ENCODE assay signal across 14 cellular contexts in the genomic region with DNA sequence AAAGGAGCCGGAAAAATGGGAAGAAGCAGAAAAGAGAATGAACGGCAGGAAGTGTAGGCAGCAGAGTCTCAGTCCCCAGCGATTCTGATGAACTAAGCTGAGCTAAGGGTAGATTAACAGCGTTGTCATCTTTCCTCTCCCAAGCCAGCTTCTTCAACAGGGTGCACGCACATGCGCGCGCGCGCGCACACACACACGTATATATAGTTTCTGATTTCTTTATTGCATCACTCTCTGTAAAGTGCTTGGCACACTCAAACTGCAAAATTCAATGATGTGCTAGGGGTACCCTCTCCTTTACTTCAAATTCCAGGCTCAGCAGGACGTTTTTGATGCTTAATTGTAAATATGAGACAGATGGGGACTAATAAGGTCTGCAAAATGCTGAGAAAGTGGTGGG. TPM values are rescaled to one million over a fixed set of nuclear protein-coding genes. Genes with fewer than 3 reads are reported as not detected.
DNase-seq lines count a peak whose midpoint lies in the region; ATAC-seq and TF ChIP-seq lines count a peak whose summit lies in the region.
"Had no signal": no experiment of that assay in that cellular context is flagged by ENCODE, and none has a peak within 500 bp of the region (broad histone marks: within the 10 kb centered on the region; RNA-seq: fewer than 3 reads in every experiment).

No MANE protein-coding gene starts in this region.

- no peak overlapping the region for H3K4me2 ChIP-seq in H9 (ENCODE audit: insufficient read depth, insufficient read length, low read length)
- no peak overlapping the region for H3K4me2 ChIP-seq in trophoblast cell (ENCODE audit: low read length)

- H2BK20ac ChIP-seq in H9 (ENCODE audit: low read depth, low read length, poor library complexity, severe bottlenecking) = no peak overlapping the region

- no peaks in the 10 kb centered on the region for H3K36me3 ChIP-seq in trophoblast cell (ENCODE audit: control insufficient read depth in 1 of 2, insufficient read depth in 2 of 2, low read length in 2 of 2)

- H3K9me3 Mint-ChIP-seq in CD14-positive monocyte (peaks cover 0 to 1% (median 0%) of the 10 kb centered on the region in 7 donors), H9 (no peaks in the 10 kb centered on the region)
- H3K9me3 Mint-ChIP-seq: endodermal cell, WTC11 had no signal

- peak overlapping the region in 5 of 7 donors; percentile 51 to 82 (median 72) for H3K27ac Mint-ChIP-seq in CD14-positive monocyte
- no peak overlapping the region for H3K27ac Mint-ChIP-seq in H9
- H3K27ac Mint-ChIP-seq: endodermal cell, WTC11 had no signal

- H3K79me2 ChIP-seq in H9 (ENCODE audit: insufficient read depth, low read length) (no peaks in the 10 kb centered on the region), trophoblast cell (ENCODE audit: control insufficient read depth, insufficient read depth, low read length, poor library complexity) (no peaks in the 10 kb centered on the region)

- H3K4me1 Mint-ChIP-seq in CD14-positive monocyte (peaks cover 32% of the 10 kb centered on the region), H9 (peaks cover 15 to 23% of the 10 kb centered on the region in 2 experiments)

- no peak overlapping the region for H2BK12ac ChIP-seq in H9 (ENCODE audit: insufficient read length, low read depth, low read length)
- H2BK12ac ChIP-seq in trophoblast cell (ENCODE audit: low read length) = no peak overlapping the region

- H3K27me3 ChIP-seq in H9 (ENCODE audit: insufficient read depth, low read length) = no peaks in the 10 kb centered on the region
- no peaks in the 10 kb centered on the region for H3K27me3 ChIP-seq in trophoblast cell (ENCODE audit: insufficient read depth, low read length)

- H2AK5ac ChIP-seq in H9 (ENCODE audit: insufficient read length, low read length) (no peak overlapping the region), trophoblast cell (ENCODE audit: low read length) (no peak overlapping the region)

- H2BK120ac ChIP-seq in H9 (ENCODE audit: low read depth, low read length, poor library complexity, severe bottlenecking) (no peak overlapping the region), trophoblast cell (ENCODE audit: insufficient read depth, low read length, poor library complexity) (no peak overlapping the region)

- no peaks in the 10 kb centered on the region for H3K23me2 ChIP-seq in H9 (ENCODE audit: insufficient read length, low read depth, low read length, poor library complexity, severe bottlenecking)

- H3K79me1 ChIP-seq in H9 (ENCODE audit: insufficient read depth, low read depth, low read length, poor library complexity, severe bottlenecking) (no peaks in the 10 kb centered on the region), trophoblast cell (ENCODE audit: low read length) (no peaks in the 10 kb centered on the region)

- no peak overlapping the region for H4K12ac ChIP-seq in trophoblast cell (ENCODE audit: low read depth, low read length)

- H2AFZ ChIP-seq in H9 (ENCODE audit: low read length) (no peak overlapping the region), trophoblast cell (ENCODE audit: insufficient read depth, low read length, poor library complexity) (no peak overlapping the region)

- H3K36me3 Mint-ChIP-seq in CD14-positive monocyte (peaks cover 0 to 2% of the 10 kb centered on the region in 2 donors), H9 (ENCODE audit: insufficient read depth in 1 of 3, low read depth in 3 of 3) (no peaks in the 10 kb centered on the region; a peak in 1 of 7 replicates)
- H3K36me3 Mint-ChIP-seq: WTC11 had no signal

- ATAC-seq in sciatic nerve = peak; percentile 11
- ATAC-seq: WTC11 had no signal

- H3K27me3 Mint-ChIP-seq in CD14-positive monocyte (ENCODE audit: low read depth in 3 of 3) (peaks cover 0 to 4% (median 0%) of the 10 kb centered on the region in 3 donors), H9 (ENCODE audit: low read depth) (peaks cover 11% of the 10 kb centered on the region)

- H3K9me3 ChIP-seq in H9 (ENCODE audit: control insufficient read depth, low read depth, low read length) = no peaks in the 10 kb centered on the region
- H3K9me3 ChIP-seq in trophoblast cell (ENCODE audit: insufficient read depth, low read depth, low read length) = no peaks in the 10 kb centered on the region

- no peak overlapping the region for H3K4ac ChIP-seq in H9 (ENCODE audit: low read depth, low read length)
- no peak overlapping the region for H3K4ac ChIP-seq in trophoblast cell (ENCODE audit: low read depth, low read length)

- TF ChIP-seq CTCF in CD14-positive monocyte (IDR thresholded peaks at IDR 0.05) (no peak), fibroblast of mammary gland (conservative IDR thresholded peaks at IDR 0.05; ENCODE audit: control insufficient read depth, insufficient read depth, low read depth, low read length) (no peak), H9 (conservative IDR thresholded peaks at IDR 0.05) (no peak)

- H4K20me1 ChIP-seq in H9 (ENCODE audit: control insufficient read depth, insufficient read depth, insufficient read length) = no peaks in the 10 kb centered on the region

- H3K18ac ChIP-seq in H9 (ENCODE audit: insufficient read length, low read depth, low read length) = no peak overlapping the region
- H3K18ac ChIP-seq in trophoblast cell (ENCODE audit: low read length) = no peak overlapping the region

- H4K8ac ChIP-seq in H9 (replicated peaks; ENCODE audit: insufficient read length, low read depth, low read length) (no peak overlapping the region), trophoblast cell (ENCODE audit: low read depth, low read length) (no peak overlapping the region)

- DNase-seq in CD14-positive monocyte (ENCODE audit: low spot score) (no peak), NOMO-1 treated with dmso at 0.1 percent for 144 hours (lab: John Stamatoyannopoulos, UW; ENCODE audit: unreplicated experiment) (peak; percentile 18), fibroblast of mammary gland (ENCODE audit: low read depth) (peak; percentile 63), sciatic nerve (ENCODE audit: low spot score) (no peak), H9 (no peak), posterior vena cava (ENCODE audit: low spot score) (no peak), trophoblast cell (no peak)
- DNase-seq in stimulated activated CD4-positive, alpha-beta T cell treated with anti-CD3 and anti-CD28 coated beads, Interleukin-2, amount 100 ng/mL, for 24 hours = no peak
- DNase-seq: activated CD8-positive, alpha-beta memory T cell treated with anti-CD3 and anti-CD28 coated beads, Interleukin-2, amount 50 U/mL, for 48 hours; amniotic stem cell; endodermal cell; NCI-H510A had no signal

- no peak overlapping the region for H3T11ph ChIP-seq in H9 (ENCODE audit: low read length)

- no peak overlapping the region for H4K91ac ChIP-seq in H9 (ENCODE audit: insufficient read length, low read depth, low read length)
- no peak overlapping the region for H4K91ac ChIP-seq in trophoblast cell (ENCODE audit: low read depth, low read length)

- H3K14ac ChIP-seq in H9 (ENCODE audit: insufficient read depth, low read length) (no peak overlapping the region), trophoblast cell (ENCODE audit: low read length) (no peak overlapping the region)

- H3K23ac ChIP-seq in H9 (ENCODE audit: insufficient read length, low read depth, low read length) (no peak overlapping the region), trophoblast cell (ENCODE audit: low read length) (no peak overlapping the region)

- H4K5ac ChIP-seq in H9 (ENCODE audit: insufficient read length, low read depth, low read length) = no peak overlapping the region

- H2BK5ac ChIP-seq in H9 (ENCODE audit: insufficient read length, low read length) (no peak overlapping the region), trophoblast cell (ENCODE audit: low read depth, low read length, poor library complexity) (no peak overlapping the region)

- H3K56ac ChIP-seq in H9 (ENCODE audit: insufficient read length, low read depth, low read length) = no peak overlapping the region

- no peak overlapping the region for H2BK15ac ChIP-seq in H9 (ENCODE audit: low read depth, low read length)

- intact Hi-C loops in CD14-positive monocyte (cut with micrococcal nuclease) = no loop called here
- intact Hi-C loops in sciatic nerve (cut with DNase I) = no loop called here
- intact Hi-C loops in posterior vena cava (cut with DNase I) = no loop called here

- H3K27ac ChIP-seq in H9 (ENCODE audit: insufficient read length, low read depth, low read length) = no peak overlapping the region
- H3K27ac ChIP-seq in trophoblast cell (ENCODE audit: low read depth, low read length) = no peak overlapping the region

- H3K9ac ChIP-seq in H9 (ENCODE audit: extremely low read depth, insufficient read length, low read length) (no peak overlapping the region), trophoblast cell (ENCODE audit: low read length) (no peak overlapping the region)

- H3K4me1 ChIP-seq in H9 (ENCODE audit: insufficient read depth, low read length) = no peaks in the 10 kb centered on the region
- no peaks in the 10 kb centered on the region for H3K4me1 ChIP-seq in trophoblast cell (ENCODE audit: control insufficient read depth in 1 of 2, insufficient read depth in 2 of 2, low read length in 2 of 2)

- no CpG with 5 or more reads among the region's 13 CpGs for WGBS in H9 (ENCODE audit: extremely low coverage, insufficient read length, low lambda C conversion rate)
- no CpG with 5 or more reads among the region's 13 CpGs for WGBS in trophoblast cell (ENCODE audit: extremely low coverage, insufficient coverage, insufficient read length)

- peak overlapping the region; percentile 32 to 81 for H3K4me3 Mint-ChIP-seq in CD14-positive monocyte
- no peak overlapping the region for H3K4me3 Mint-ChIP-seq in H9
- H3K4me3 Mint-ChIP-seq: endodermal cell, WTC11 had no signal

- H3K4me3 ChIP-seq in fibroblast of mammary gland (ENCODE audit: control insufficient read depth, low read depth, low read length) = no peak overlapping the region
- H3K4me3 ChIP-seq in trophoblast cell (ENCODE audit: low read depth, low read length) = no peak overlapping the region
- H3K4me3 ChIP-seq: lung had no signal

RNA-seq across cellular contexts. Expression of a gene that starts 26.1 kb away (rescaled TPM):
- 10 to 100 TPM; 22.0 to 29.2 TPM for polyA plus RNA-seq in CD14-positive monocyte
- 86.4 TPM for total RNA-seq in sciatic nerve
- 39.7 and 42.2 TPM in 2 replicates for total RNA-seq in H9 (2021)
- 10 to 100 TPM; 58.8 to 66.8 TPM for total RNA-seq in posterior vena cava
- 9.8 and 10.1 TPM in 2 replicates for polyA plus RNA-seq in trophoblast cell (2013)

Comparison
In these comparisons a context has a peak if more than half of its experiments do, and no peak if none do; other contexts are left out.
1. DNase-seq: peak in NOMO-1 treated with dmso at 0.1 percent for 144 hours (single experiment) and fibroblast of mammary gland (single experiment); none in CD14-positive monocyte (single experiment), sciatic nerve (single experiment), H9 (single experiment), posterior vena cava (single experiment), trophoblast cell (0 of 2) and stimulated activated CD4-positive, alpha-beta T cell treated with anti-CD3 and anti-CD28 coated beads, Interleukin-2, amount 100 ng/mL, for 24 hours (0 of 2).
2. H3K27ac Mint-ChIP-seq: peak in CD14-positive monocyte (5 of 7); none in H9 (0 of 3).
3. H3K4me3 Mint-ChIP-seq: peak in CD14-positive monocyte (2 of 2); none in H9 (0 of 2).